17 cellular contexts compared by ENCODE assay signal in the genomic region with DNA sequence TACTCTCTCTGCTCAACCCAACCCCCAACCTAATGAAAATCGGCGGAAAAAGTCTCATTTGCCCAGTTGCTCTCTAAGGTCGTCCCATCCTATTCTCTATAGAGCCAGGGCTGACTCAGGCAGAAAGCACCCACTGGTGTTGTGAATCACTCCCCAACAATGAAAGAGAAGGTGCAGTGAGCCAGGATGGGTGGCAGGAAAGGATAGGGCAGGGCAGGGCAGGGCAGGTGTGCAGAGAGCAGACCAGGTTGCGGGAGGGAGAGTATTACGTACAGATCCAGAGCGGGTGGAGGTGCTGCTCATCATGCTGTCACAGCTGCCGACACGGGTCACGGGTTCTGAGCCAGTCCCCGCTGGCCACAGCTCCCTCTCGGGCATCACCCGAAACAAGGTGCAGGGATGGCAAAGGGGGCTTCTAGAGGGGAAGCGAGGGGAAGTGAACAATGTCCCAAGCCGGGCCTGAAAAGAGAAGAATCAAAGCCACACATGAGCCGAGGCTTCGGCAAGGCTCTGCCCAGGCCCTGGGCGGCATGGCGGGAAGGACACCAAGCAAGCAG. TPM values are rescaled to one million over a fixed set of nuclear protein-coding genes. Genes with fewer than 3 reads are reported as not detected.
A peak's percentile ranks its signal among the peaks of the same experiment; 100 is the strongest.
DNase-seq lines count a peak whose midpoint lies in the region; ATAC-seq, FAIRE-seq and TF ChIP-seq lines count a peak whose summit lies in the region.
"Had no signal": no experiment of that assay in that cellular context is flagged by ENCODE, and none has a peak within 500 bp of the region (broad histone marks: within the 10 kb centered on the region; RNA-seq: fewer than 3 reads in every experiment).

No MANE protein-coding gene starts in this region.

- CTCF ChIA-PET in H1 (lab: Charles Lee; ENCODE audit: partially characterized antibody), result interaction anchor here (1.0 to 10.5 kb wide), 4 partner anchors 19 to 92 kb away, joined by 4 to 122 read pairs (median 12); no protein-coding TSS in a partner anchor

- no peaks in the 10 kb centered on the region for H4K20me1 ChIP-seq in H1 (replicated peaks in 1 of 2; ENCODE audit: control insufficient read depth in 1 of 2, insufficient read depth in 2 of 2, low read length in 2 of 2)

- no peak overlapping the region for H2AFZ ChIP-seq in H1 (ENCODE audit: low read length)

- H3K79me1 ChIP-seq in H1 (ENCODE audit: low read depth, low read length), result no peaks in the 10 kb centered on the region

- H3K23me2 ChIP-seq in H1 (ENCODE audit: low read depth, low read length), result no peaks in the 10 kb centered on the region

- H2BK120ac ChIP-seq in H1 (replicated peaks; ENCODE audit: low read depth, low read length), result no peak overlapping the region

- TF ChIP-seq CTCF in C4-2B (conservative IDR thresholded peaks at IDR 0.05) (no peak), H1 (IDR thresholded peaks at IDR 0.05; ENCODE audit: control extremely low read depth in 1 of 3, insufficient read depth in 1 of 3, low read depth in 1 of 3, low read length in 3 of 3) (no peak)

- no peak overlapping the region for H3K4ac ChIP-seq in H1 (replicated peaks; ENCODE audit: insufficient read length, low read depth, low read length)

- no peak overlapping the region for H2BK5ac ChIP-seq in H1 (ENCODE audit: low read depth, low read length)

- no peak overlapping the region for H3K4me2 ChIP-seq in H1 (ENCODE audit: insufficient read depth in 1 of 2, low read depth in 2 of 2, low read length in 2 of 2)

- H4K91ac ChIP-seq in H1 (replicated peaks; ENCODE audit: insufficient read length, low read length), result no peak overlapping the region

- H3K27ac ChIP-seq in C4-2B (peak overlapping the region; percentile 95), H1 (ENCODE audit: low read depth, low read length) (no peak overlapping the region), muscle layer of duodenum (ENCODE audit: low read length) (peak overlapping the region; percentile 66)

- no peak overlapping the region for H2BK12ac ChIP-seq in H1 (ENCODE audit: low read depth, low read length)

- peak; percentile 94 for DNase-seq in NCI-H226
- DNase-seq in H1 (ENCODE audit: low read depth in 1 of 2, low spot score in 2 of 2), result no peak
- DNase-seq in stimulated activated CD4-positive, alpha-beta T cell treated with anti-CD3 and anti-CD28 coated beads, Interleukin-1b, Interleukin-23, amount 100 ng/mL, for 48 hours, result no peak
- DNase-seq in SW 1271 (lab: John Stamatoyannopoulos, UW), result no peak
- DNase-seq: activated CD8-positive, alpha-beta memory T cell treated with anti-CD3 and anti-CD28 coated beads for 24 hours; dorsolateral prefrontal cortex; heart right ventricle; natural killer cell; NCI-H1105 treated with DMSO at 0.1 percent for 48 hours; NCI-H748 treated with DMSO at 0.1 percent for 48 hours; stimulated activated CD4-positive, alpha-beta T cell treated with anti-CD3 and anti-CD28 coated beads, Interleukin-15, amount 100 ng/mL, for 24 hours had no signal

- H3K9me3 ChIP-seq in H1 (ENCODE audit: insufficient read depth in 2 of 2, low read depth in 1 of 2, low read length in 1 of 2) (no peaks in the 10 kb centered on the region), muscle layer of duodenum (ENCODE audit: control insufficient read depth in 1 of 2, low read length in 2 of 2) (no peaks in the 10 kb centered on the region)
- H3K9me3 ChIP-seq: heart right ventricle had no signal

- no peak overlapping the region for H4K5ac ChIP-seq in H1 (ENCODE audit: insufficient read length, low read depth, low read length)

- TF ChIP-seq RAD21 in H1 (IDR thresholded peaks at IDR 0.05 in 1 of 2, conservative IDR thresholded peaks at IDR 0.05 in 1 of 2; ENCODE audit: low read depth in 2 of 2, low read length in 2 of 2), result no peak

- H3K27me3 ChIP-seq in H1 (replicated peaks in 1 of 4; ENCODE audit: control insufficient read depth in 3 of 4, extremely low read depth in 1 of 4, insufficient read depth in 3 of 4, low read length in 3 of 4), result no peaks in the 10 kb centered on the region
- no peaks in the 10 kb centered on the region for H3K27me3 ChIP-seq in muscle layer of duodenum (ENCODE audit: low read depth, low read length)

- H3K56ac ChIP-seq in H1 (replicated peaks; ENCODE audit: insufficient read length, low read depth, low read length), result no peak overlapping the region

- H3K18ac ChIP-seq in H1 (ENCODE audit: extremely low read depth, low read length), result no peak overlapping the region

- FAIRE-seq in H1 (lab: Jason Lieb, UNC), result no peak

- no peak overlapping the region for H2BK15ac ChIP-seq in H1 (ENCODE audit: low read length)

- H2BK20ac ChIP-seq in H1 (ENCODE audit: low read length), result no peak overlapping the region

- POLR2A ChIA-PET in H1 (lab: Charles Lee; ENCODE audit: partially characterized antibody), result no interaction called here

- H3K36me3 ChIP-seq in H1 (ENCODE audit: control insufficient read depth in 2 of 4, insufficient read depth in 4 of 4, low read length in 3 of 4), result peaks cover 0 to 2% (median 0%) of the 10 kb centered on the region in 4 experiments; a peak in 1 of 8 replicates
- no peaks in the 10 kb centered on the region for H3K36me3 ChIP-seq in muscle layer of duodenum (ENCODE audit: control insufficient read depth in 1 of 2, insufficient read depth in 2 of 2, low read length in 2 of 2)
- H3K36me3 ChIP-seq: heart right ventricle had no signal

- H3K79me2 ChIP-seq in H1 (ENCODE audit: control insufficient read depth in 1 of 2, insufficient read depth in 2 of 2, low read length in 2 of 2), result no peaks in the 10 kb centered on the region

- no peak for TF ChIP-seq POLR2A in H1 (IDR thresholded peaks at IDR 0.05; ENCODE audit: control extremely low read depth in 1 of 2, low read depth in 2 of 2, low read length in 2 of 2)

- no peak overlapping the region for H3K4me3 ChIP-seq in H1 (ENCODE audit: extremely low read depth in 1 of 4, insufficient read depth in 2 of 4, low read depth in 3 of 4, low read length in 4 of 4)
- H3K4me3 ChIP-seq in muscle layer of duodenum (ENCODE audit: low read depth in 1 of 2, low read length in 2 of 2), result no peak overlapping the region
- H3K4me3 ChIP-seq: dorsolateral prefrontal cortex, heart right ventricle had no signal

- whole genome bisulfite sequencing in H1 (ENCODE audit: extremely low coverage in 1 of 2, insufficient coverage in 1 of 2, insufficient read length in 1 of 2, insufficient replicate concordance in 2 of 2, low coverage in 1 of 2, low lambda C conversion rate in 2 of 2, missing lambda C conversion rate in 1 of 2), 2 experiments, result 90% methylated on average over 14 of the region's 18 CpGs; no CpG with 5 or more reads in 1 of the 2 experiments

- TF ChIP-seq EP300 in H1 (IDR thresholded peaks at IDR 0.05; ENCODE audit: borderline replicate concordance in 1 of 2, low read depth in 2 of 2, low read length in 2 of 2), result no peak

- H2AK5ac ChIP-seq in H1 (ENCODE audit: low read depth, low read length), result no peak overlapping the region

- H3K23ac ChIP-seq in H1 (ENCODE audit: insufficient read length), result no peak overlapping the region

- H3K14ac ChIP-seq in H1 (ENCODE audit: insufficient read length), result no peak overlapping the region

- ATAC-seq in HG03520 (IDR thresholded peaks at IDR 0.05; ENCODE audit: unreplicated experiment) (no peak), GM21447 (IDR thresholded peaks at IDR 0.05; ENCODE audit: unreplicated experiment) (no peak)
- ATAC-seq: heart right ventricle; natural killer cell; stimulated activated effector memory CD8-positive, alpha-beta T cell treated with anti-CD3 and anti-CD28 coated beads, Interleukin-12 subunit alpha, Interleukin-12 subunit beta, amount 100 ng/mL, for 72 hours had no signal

- H4K8ac ChIP-seq in H1 (ENCODE audit: extremely low read depth, insufficient read depth, low read length), result peak overlapping the region; percentile 39; the same call in 1 of the 2 replicates

- no peak overlapping the region for H3K9ac ChIP-seq in H1 (replicated peaks in 1 of 4; ENCODE audit: extremely low read depth in 1 of 4, low read depth in 3 of 4, low read length in 3 of 4)

- peaks cover 4 to 17% (median 15%) of the 10 kb centered on the region in 4 experiments; a peak in 6 of 7 replicates for H3K4me1 ChIP-seq in H1 (replicated peaks in 1 of 4; ENCODE audit: control insufficient read depth in 3 of 4, insufficient read depth in 4 of 4, low read length in 3 of 4)
- peaks cover 9 to 14% of the 10 kb centered on the region in 2 donors for H3K4me1 ChIP-seq in muscle layer of duodenum (ENCODE audit: control insufficient read depth in 1 of 2, insufficient read depth in 2 of 2, low read length in 2 of 2)

RNA-seq across cellular contexts. Expression of gene C1orf116, which starts 5.3 kb away (rescaled TPM):
- 3.8 and 3.9 TPM in 2 replicates for total RNA-seq in H1 (2021; fragmentation: NEBNext Ultra II Directional; extraction: Animal tissue kit (Norgen Biotek cat#: 25700))
- 1.7 and 2.2 TPM in 2 replicates for polyA plus RNA-seq in H1 (2011; rRNA removed)
- 1.1 TPM for polyA plus RNA-seq in H1 (2011; cell fraction: cytosol; rRNA removed)
- polyA plus RNA-seq in H1 (2011; cell fraction: nucleus; rRNA removed), result 2.6 TPM
- polyA plus RNA-seq in H1 (2012, experiment 1 of 2), result 3.0 to 3.3 TPM (median 3.2 TPM) in 4 replicates
- 2.9 TPM for polyA plus RNA-seq in H1 (2012, experiment 2 of 2)
- polyA plus RNA-seq in H1 (2013, experiment 1 of 2), result 2.7 TPM
- polyA plus RNA-seq in H1 (2013, experiment 2 of 2), result 2.8 TPM
- 2.0 and 2.4 TPM in 2 replicates for polyA minus RNA-seq in H1 (2011; rRNA and poly(A)+ RNA removed)
- polyA minus RNA-seq in H1 (2011; cell fraction: cytosol; rRNA and poly(A)+ RNA removed), result 1.8 TPM
- 3.3 TPM for polyA minus RNA-seq in H1 (2011; cell fraction: nucleus; rRNA and poly(A)+ RNA removed)
- polyA plus RNA-seq: BJ had no signal

RNA-seq across cellular contexts. Expression of gene YOD1, which starts 23.7 kb away (rescaled TPM):
- total RNA-seq in H1 (2021; fragmentation: NEBNext Ultra II Directional; extraction: Animal tissue kit (Norgen Biotek cat#: 25700)), result 11.8 TPM in 2 replicates
- polyA plus RNA-seq in H1 (2011; rRNA removed), result 1.1 and 1.9 TPM in 2 replicates
- 2.5 TPM for polyA plus RNA-seq in H1 (2011; cell fraction: cytosol; rRNA removed)
- polyA plus RNA-seq in H1 (2011; cell fraction: nucleus; rRNA removed), result 1.4 TPM
- 2.8 to 6.8 TPM (median 3.8 TPM) in 4 replicates for polyA plus RNA-seq in H1 (2012, experiment 1 of 2)
- 0.34 TPM for polyA plus RNA-seq in H1 (2012, experiment 2 of 2)
- polyA plus RNA-seq in H1 (2013, experiment 1 of 2), result 5.9 TPM
- 5.5 TPM for polyA plus RNA-seq in H1 (2013, experiment 2 of 2)
- polyA minus RNA-seq in H1 (2011; rRNA and poly(A)+ RNA removed), result 4.0 and 5.6 TPM in 2 replicates
- polyA minus RNA-seq in H1 (2011; cell fraction: cytosol; rRNA and poly(A)+ RNA removed), result 4.0 TPM
- 17.4 TPM for polyA minus RNA-seq in H1 (2011; cell fraction: nucleus; rRNA and poly(A)+ RNA removed)

RNA-seq across cellular contexts. Expression of gene PFKFB2, which starts 25.8 kb away (rescaled TPM):
- 17.8 and 19.1 TPM in 2 replicates for total RNA-seq in H1 (2021; fragmentation: NEBNext Ultra II Directional; extraction: Animal tissue kit (Norgen Biotek cat#: 25700))
- 5.5 and 6.7 TPM in 2 replicates for polyA plus RNA-seq in H1 (2011; rRNA removed)
- polyA plus RNA-seq in H1 (2011; cell fraction: cytosol; rRNA removed), result 8.2 TPM
- 7.2 TPM for polyA plus RNA-seq in H1 (2011; cell fraction: nucleus; rRNA removed)
- 7.9 to 11.8 TPM (median 9.3 TPM) in 4 replicates for polyA plus RNA-seq in H1 (2012, experiment 1 of 2)
- 0.58 TPM for polyA plus RNA-seq in H1 (2012, experiment 2 of 2)
- 6.2 TPM for polyA plus RNA-seq in H1 (2013, experiment 1 of 2)
- 6.1 TPM for polyA plus RNA-seq in H1 (2013, experiment 2 of 2)
- polyA minus RNA-seq in H1 (2011; rRNA and poly(A)+ RNA removed), result 14.8 and 16.5 TPM in 2 replicates
- polyA minus RNA-seq in H1 (2011; cell fraction: cytosol; rRNA and poly(A)+ RNA removed), result 6.5 TPM
- 8.3 TPM for polyA minus RNA-seq in H1 (2011; cell fraction: nucleus; rRNA and poly(A)+ RNA removed)

RNA-seq across cellular contexts. Expression of gene FCAMR, which starts 57.0 kb away (rescaled TPM):
- total RNA-seq in H1 (2021; fragmentation: NEBNext Ultra II Directional; extraction: Animal tissue kit (Norgen Biotek cat#: 25700)), result not detected in 2 replicates
- polyA plus RNA-seq in H1 (2011; rRNA removed), result not detected in 2 replicates
- polyA plus RNA-seq in H1 (2011; cell fraction: cytosol; rRNA removed), result not detected
- polyA plus RNA-seq in H1 (2011; cell fraction: nucleus; rRNA removed), result not detected
- polyA plus RNA-seq in H1 (2012, experiment 1 of 2), result not detected in 4 replicates
- not detected for polyA plus RNA-seq in H1 (2012, experiment 2 of 2)
- not detected for polyA plus RNA-seq in H1 (2013, experiment 1 of 2)
- not detected for polyA plus RNA-seq in H1 (2013, experiment 2 of 2)
- polyA minus RNA-seq in H1 (2011; rRNA and poly(A)+ RNA removed), result not detected in 2 replicates
- not detected for polyA minus RNA-seq in H1 (2011; cell fraction: cytosol; rRNA and poly(A)+ RNA removed)
- not detected for polyA minus RNA-seq in H1 (2011; cell fraction: nucleus; rRNA and poly(A)+ RNA removed)
- total RNA-seq: heart right ventricle, natural killer cell had no signal
- polyA plus RNA-seq: BJ, heart right ventricle had no signal
